1 cellular context compared by ENCODE assay signal in the genomic region with DNA sequence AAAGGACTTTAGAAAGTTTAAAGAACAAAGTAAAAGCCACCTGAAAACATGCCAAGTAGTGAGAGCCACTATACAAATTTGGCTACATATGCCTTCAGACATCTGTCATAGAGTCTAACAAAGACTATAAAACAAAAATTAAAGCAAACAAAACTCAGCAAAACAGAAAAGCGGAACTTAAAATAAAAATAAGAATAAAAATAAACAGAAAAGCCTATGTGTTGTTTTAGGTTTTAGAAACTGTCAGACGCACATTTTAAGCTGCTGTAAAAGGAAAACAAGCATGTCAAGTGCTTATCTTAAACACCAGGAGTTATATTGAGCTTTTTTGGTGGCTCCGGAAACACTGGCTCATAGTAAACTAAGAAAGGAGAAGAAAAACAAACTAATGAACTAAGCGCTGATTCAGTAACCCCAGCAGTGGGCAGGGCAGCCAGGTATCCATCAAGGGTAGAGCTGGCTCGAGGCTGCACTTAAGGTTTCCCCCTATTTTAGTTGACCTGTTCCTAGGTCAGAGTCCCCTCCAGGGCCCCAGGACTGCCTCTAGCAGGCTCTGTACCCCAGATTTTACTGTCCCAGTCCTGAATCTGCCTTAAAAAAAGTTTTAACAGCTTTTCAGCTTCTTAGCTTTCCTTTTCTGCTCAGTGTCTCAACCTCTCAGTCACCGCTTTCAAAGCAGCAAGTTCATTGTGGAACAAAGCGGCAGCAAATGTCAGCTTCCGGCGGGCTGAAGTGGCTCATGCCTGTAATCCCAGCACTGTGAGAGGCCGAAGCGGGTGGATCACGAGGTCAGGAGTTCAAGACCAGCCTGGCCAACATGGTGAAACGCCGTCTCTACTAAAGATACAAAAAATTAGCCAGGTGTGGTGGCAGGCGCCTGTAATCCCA.
TF ChIP-seq lines count a peak whose summit lies in the region.

No MANE protein-coding gene starts in this region.

TF ChIP-seq in K562, 482 proteins besides CTCF, POLR2A, EP300 and RAD21 (continued from another document and continues in another):
- TF ChIP-seq, protein P1, sequence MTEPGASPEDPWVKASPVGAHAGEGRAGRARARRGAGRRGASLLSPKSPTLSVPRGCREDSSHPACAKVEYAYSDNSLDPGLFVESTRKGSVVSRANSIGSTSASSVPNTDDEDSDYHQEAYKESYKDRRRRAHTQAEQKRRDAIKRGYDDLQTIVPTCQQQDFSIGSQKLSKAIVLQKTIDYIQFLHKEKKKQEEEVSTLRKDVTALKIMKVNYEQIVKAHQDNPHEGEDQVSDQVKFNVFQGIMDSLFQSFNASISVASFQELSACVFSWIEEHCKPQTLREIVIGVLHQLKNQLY (CRISPR knock-in tag; conservative IDR thresholded peaks at IDR 0.05): no peak
- TF ChIP-seq ZNF324 (CRISPR knock-in tag; IDR thresholded peaks at IDR 0.05) (no peak), BHLHE40 (IDR thresholded peaks at IDR 0.05; ENCODE audit: low read length) (no peak), HCFC1 (IDR thresholded peaks at IDR 0.05; ENCODE audit: low read depth, low read length) (peak; percentile 32; the same call in 1 of the 2 replicates), CEBPB (tag; IDR thresholded peaks at IDR 0.05) (no peak), MBD2 (IDR thresholded peaks at IDR 0.05; ENCODE audit: borderline replicate concordance, low read depth) (no peak), EWSR1 (IDR thresholded peaks at IDR 0.05; ENCODE audit: borderline replicate concordance, low read depth, partially characterized antibody) (no peak), MTA3 (IDR thresholded peaks at IDR 0.05; ENCODE audit: borderline replicate concordance) (no peak), HDAC6 (IDR thresholded peaks at IDR 0.05; ENCODE audit: low read depth, low read length) (no peak), U2AF2 (optimal IDR thresholded peaks at IDR 0.05; ENCODE audit: low read depth, low read length) (no peak), ASH1L (IDR thresholded peaks at IDR 0.05; ENCODE audit: borderline replicate concordance, low read depth, partially characterized antibody) (no peak), C11orf30 (IDR thresholded peaks at IDR 0.05; ENCODE audit: low read depth) (peak; percentile 46; the same call in 1 of the 2 replicates), ZNF75A (CRISPR knock-in tag; IDR thresholded peaks at IDR 0.05) (no peak), GTF2F1 (IDR thresholded peaks at IDR 0.05; ENCODE audit: low read depth, low read length) (no peak), ZC3H4 (CRISPR knock-in tag; IDR thresholded peaks at IDR 0.05; ENCODE audit: borderline replicate concordance) (peak; percentile 55; the same call in 1 of the 2 replicates), RBM17 (IDR thresholded peaks at IDR 0.05; ENCODE audit: borderline replicate concordance, low read depth, low read length) (no peak), U2AF1 (optimal IDR thresholded peaks at IDR 0.05; ENCODE audit: low read depth, low read length) (no peak), ZFP1 (CRISPR knock-in tag; IDR thresholded peaks at IDR 0.05) (no peak), ESRRB (CRISPR knock-in tag; IDR thresholded peaks at IDR 0.05; ENCODE audit: borderline replicate concordance) (no peak), PRMT5 (CRISPR knock-in tag; IDR thresholded peaks at IDR 0.05) (no peak), ZBTB17 (CRISPR knock-in tag; IDR thresholded peaks at IDR 0.05) (no peak), MEF2A (IDR thresholded peaks at IDR 0.05; ENCODE audit: control insufficient read depth, low read depth, low read length) (peak; percentile 67; the same call in 1 of the 2 replicates), ZFX (CRISPR knock-in tag; IDR thresholded peaks at IDR 0.05) (peak; percentile 30; the same call in 1 of the 2 replicates), EGR1 (conservative IDR thresholded peaks at IDR 0.05) (no peak), PTRF (tag; IDR thresholded peaks at IDR 0.05) (no peak), HDAC3 (IDR thresholded peaks at IDR 0.05; ENCODE audit: borderline replicate concordance, partially characterized antibody) (no peak), ELF1 (tag; IDR thresholded peaks at IDR 0.05) (no peak), TRIM28 (IDR thresholded peaks at IDR 0.05) (no peak), SRSF9 (IDR thresholded peaks at IDR 0.05; ENCODE audit: borderline replicate concordance, low read depth, low read length) (no peak), CBX8 (IDR thresholded peaks at IDR 0.05; ENCODE audit: borderline replicate concordance, extremely low read depth, low read depth, low read length, poor library complexity, severe bottlenecking) (no peak), ETV5 (CRISPR knock-in tag; IDR thresholded peaks at IDR 0.05; ENCODE audit: low read depth) (peak; percentile 70; the same call in 1 of the 2 replicates), ZNF282 (CRISPR knock-in tag; IDR thresholded peaks at IDR 0.05) (no peak), ZNF124 (CRISPR knock-in tag; IDR thresholded peaks at IDR 0.05) (no peak), CBX1 (IDR thresholded peaks at IDR 0.05; ENCODE audit: low read depth) (no peak), DNMT1 (IDR thresholded peaks at IDR 0.05) (no peak), GATAD2B (IDR thresholded peaks at IDR 0.05; ENCODE audit: borderline replicate concordance) (peak; percentile 42; the same call in 1 of the 2 replicates), NR2C2 (CRISPR knock-in tag; IDR thresholded peaks at IDR 0.05) (no peak), NR2C2 (tag; IDR thresholded peaks at IDR 0.05) (peak; percentile 47), ZNF57 (CRISPR knock-in tag; IDR thresholded peaks at IDR 0.05) (no peak), NCOR1 (IDR thresholded peaks at IDR 0.05) (peak; percentile 67), RBBP5 (IDR thresholded peaks at IDR 0.05; ENCODE audit: borderline replicate concordance, insufficient read depth, low read length, poor library complexity, severe bottlenecking) (no peak), TOE1 (IDR thresholded peaks at IDR 0.05; ENCODE audit: borderline replicate concordance) (0 out of 2 replicates have a peak, but pooled peaks have one; percentile 31), TOE1 (CRISPR knock-in tag; IDR thresholded peaks at IDR 0.05; ENCODE audit: borderline replicate concordance, low read depth) (no peak), LCOR (CRISPR knock-in tag; IDR thresholded peaks at IDR 0.05) (0 out of 2 replicates have a peak, but pooled peaks have one; percentile 26), RB1 (IDR thresholded peaks at IDR 0.05; ENCODE audit: low read depth) (no peak), NUFIP1 (IDR thresholded peaks at IDR 0.05; ENCODE audit: partially characterized antibody) (no peak), SAFB2 (IDR thresholded peaks at IDR 0.05; ENCODE audit: borderline replicate concordance, low read depth, low read length, severe bottlenecking) (no peak)
- TF ChIP-seq, protein P2, sequence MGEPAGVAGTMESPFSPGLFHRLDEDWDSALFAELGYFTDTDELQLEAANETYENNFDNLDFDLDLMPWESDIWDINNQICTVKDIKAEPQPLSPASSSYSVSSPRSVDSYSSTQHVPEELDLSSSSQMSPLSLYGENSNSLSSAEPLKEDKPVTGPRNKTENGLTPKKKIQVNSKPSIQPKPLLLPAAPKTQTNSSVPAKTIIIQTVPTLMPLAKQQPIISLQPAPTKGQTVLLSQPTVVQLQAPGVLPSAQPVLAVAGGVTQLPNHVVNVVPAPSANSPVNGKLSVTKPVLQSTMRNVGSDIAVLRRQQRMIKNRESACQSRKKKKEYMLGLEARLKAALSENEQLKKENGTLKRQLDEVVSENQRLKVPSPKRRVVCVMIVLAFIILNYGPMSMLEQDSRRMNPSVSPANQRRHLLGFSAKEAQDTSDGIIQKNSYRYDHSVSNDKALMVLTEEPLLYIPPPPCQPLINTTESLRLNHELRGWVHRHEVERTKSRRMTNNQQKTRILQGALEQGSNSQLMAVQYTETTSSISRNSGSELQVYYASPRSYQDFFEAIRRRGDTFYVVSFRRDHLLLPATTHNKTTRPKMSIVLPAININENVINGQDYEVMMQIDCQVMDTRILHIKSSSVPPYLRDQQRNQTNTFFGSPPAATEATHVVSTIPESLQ (CRISPR knock-in tag; IDR thresholded peaks at IDR 0.05): no peak
- TF ChIP-seq, protein P3, sequence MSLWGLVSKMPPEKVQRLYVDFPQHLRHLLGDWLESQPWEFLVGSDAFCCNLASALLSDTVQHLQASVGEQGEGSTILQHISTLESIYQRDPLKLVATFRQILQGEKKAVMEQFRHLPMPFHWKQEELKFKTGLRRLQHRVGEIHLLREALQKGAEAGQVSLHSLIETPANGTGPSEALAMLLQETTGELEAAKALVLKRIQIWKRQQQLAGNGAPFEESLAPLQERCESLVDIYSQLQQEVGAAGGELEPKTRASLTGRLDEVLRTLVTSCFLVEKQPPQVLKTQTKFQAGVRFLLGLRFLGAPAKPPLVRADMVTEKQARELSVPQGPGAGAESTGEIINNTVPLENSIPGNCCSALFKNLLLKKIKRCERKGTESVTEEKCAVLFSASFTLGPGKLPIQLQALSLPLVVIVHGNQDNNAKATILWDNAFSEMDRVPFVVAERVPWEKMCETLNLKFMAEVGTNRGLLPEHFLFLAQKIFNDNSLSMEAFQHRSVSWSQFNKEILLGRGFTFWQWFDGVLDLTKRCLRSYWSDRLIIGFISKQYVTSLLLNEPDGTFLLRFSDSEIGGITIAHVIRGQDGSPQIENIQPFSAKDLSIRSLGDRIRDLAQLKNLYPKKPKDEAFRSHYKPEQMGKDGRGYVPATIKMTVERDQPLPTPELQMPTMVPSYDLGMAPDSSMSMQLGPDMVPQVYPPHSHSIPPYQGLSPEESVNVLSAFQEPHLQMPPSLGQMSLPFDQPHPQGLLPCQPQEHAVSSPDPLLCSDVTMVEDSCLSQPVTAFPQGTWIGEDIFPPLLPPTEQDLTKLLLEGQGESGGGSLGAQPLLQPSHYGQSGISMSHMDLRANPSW (CRISPR knock-in tag; IDR thresholded peaks at IDR 0.05): no peak
- TF ChIP-seq, protein P4, sequence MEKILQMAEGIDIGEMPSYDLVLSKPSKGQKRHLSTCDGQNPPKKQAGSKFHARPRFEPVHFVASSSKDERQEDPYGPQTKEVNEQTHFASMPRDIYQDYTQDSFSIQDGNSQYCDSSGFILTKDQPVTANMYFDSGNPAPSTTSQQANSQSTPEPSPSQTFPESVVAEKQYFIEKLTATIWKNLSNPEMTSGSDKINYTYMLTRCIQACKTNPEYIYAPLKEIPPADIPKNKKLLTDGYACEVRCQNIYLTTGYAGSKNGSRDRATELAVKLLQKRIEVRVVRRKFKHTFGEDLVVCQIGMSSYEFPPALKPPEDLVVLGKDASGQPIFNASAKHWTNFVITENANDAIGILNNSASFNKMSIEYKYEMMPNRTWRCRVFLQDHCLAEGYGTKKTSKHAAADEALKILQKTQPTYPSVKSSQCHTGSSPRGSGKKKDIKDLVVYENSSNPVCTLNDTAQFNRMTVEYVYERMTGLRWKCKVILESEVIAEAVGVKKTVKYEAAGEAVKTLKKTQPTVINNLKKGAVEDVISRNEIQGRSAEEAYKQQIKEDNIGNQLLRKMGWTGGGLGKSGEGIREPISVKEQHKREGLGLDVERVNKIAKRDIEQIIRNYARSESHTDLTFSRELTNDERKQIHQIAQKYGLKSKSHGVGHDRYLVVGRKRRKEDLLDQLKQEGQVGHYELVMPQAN (IDR thresholded peaks at IDR 0.05; ENCODE audit: borderline replicate concordance): no peak
- TF ChIP-seq, protein P5, sequence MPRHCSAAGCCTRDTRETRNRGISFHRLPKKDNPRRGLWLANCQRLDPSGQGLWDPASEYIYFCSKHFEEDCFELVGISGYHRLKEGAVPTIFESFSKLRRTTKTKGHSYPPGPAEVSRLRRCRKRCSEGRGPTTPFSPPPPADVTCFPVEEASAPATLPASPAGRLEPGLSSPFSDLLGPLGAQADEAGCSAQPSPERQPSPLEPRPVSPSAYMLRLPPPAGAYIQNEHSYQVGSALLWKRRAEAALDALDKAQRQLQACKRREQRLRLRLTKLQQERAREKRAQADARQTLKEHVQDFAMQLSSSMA (CRISPR knock-in tag; IDR thresholded peaks at IDR 0.05): no peak
- TF ChIP-seq, protein P6, sequence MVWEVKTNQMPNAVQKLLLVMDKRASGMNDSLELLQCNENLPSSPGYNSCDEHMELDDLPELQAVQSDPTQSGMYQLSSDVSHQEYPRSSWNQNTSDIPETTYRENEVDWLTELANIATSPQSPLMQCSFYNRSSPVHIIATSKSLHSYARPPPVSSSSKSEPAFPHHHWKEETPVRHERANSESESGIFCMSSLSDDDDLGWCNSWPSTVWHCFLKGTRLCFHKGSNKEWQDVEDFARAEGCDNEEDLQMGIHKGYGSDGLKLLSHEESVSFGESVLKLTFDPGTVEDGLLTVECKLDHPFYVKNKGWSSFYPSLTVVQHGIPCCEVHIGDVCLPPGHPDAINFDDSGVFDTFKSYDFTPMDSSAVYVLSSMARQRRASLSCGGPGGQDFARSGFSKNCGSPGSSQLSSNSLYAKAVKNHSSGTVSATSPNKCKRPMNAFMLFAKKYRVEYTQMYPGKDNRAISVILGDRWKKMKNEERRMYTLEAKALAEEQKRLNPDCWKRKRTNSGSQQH (CRISPR knock-in tag; IDR thresholded peaks at IDR 0.05): no peak
- TF ChIP-seq, protein P7, sequence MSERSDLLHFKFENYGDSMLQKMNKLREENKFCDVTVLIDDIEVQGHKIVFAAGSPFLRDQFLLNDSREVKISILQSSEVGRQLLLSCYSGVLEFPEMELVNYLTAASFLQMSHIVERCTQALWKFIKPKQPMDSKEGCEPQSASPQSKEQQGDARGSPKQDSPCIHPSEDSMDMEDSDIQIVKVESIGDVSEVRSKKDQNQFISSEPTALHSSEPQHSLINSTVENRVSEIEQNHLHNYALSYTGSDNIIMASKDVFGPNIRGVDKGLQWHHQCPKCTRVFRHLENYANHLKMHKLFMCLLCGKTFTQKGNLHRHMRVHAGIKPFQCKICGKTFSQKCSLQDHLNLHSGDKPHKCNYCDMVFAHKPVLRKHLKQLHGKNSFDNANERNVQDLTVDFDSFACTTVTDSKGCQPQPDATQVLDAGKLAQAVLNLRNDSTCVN (CRISPR knock-in tag; IDR thresholded peaks at IDR 0.05): no peak
